In the genomic region with DNA sequence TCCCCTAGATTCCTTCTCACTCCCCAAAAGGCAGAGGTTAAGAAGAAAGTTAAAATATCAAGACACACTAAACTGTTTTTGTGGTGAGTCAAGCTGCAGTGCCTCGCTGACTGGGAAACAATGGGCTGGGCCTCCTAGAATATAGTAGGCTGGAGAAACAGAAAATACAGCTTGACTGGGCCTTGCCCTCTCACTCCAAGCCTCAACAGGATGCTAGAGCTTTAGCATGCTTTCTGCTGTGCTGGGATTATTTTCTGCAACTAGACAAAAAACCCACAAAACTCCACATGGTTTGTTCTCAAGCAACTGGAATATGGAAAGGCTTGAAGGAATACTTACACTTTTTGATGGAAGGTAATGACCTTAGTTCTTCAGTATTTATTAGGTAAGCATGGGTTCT, we compare ENCODE assay signal across 8 cellular contexts. TPM values are rescaled to one million over a fixed set of nuclear protein-coding genes. Genes with fewer than 3 reads are reported as not detected.
DNase-seq lines count a peak whose midpoint lies in the region; ATAC-seq, FAIRE-seq and TF ChIP-seq lines count a peak whose summit lies in the region.

No MANE protein-coding gene starts in this region.

- H3K4me3 ChIP-seq in IMR-90 (ENCODE audit: insufficient read depth, low read depth, low read length) (no peak overlapping the region), GM12878 (no peak overlapping the region), stomach (peak overlapping the region in 1 of 4 donors; percentile 10)

- H3K9ac ChIP-seq in IMR-90 (ENCODE audit: low read depth, low read length) (no peak overlapping the region), GM12878 (ENCODE audit: control insufficient read depth, insufficient read depth, low read length) (peak overlapping the region; percentile 48)

- no peak overlapping the region for H2BK15ac ChIP-seq in IMR-90 (ENCODE audit: low read depth, low read length)

- SMC1A ChIA-PET in GM12878 (lab: Charles Lee; ENCODE audit: uncharacterized antibody, unreplicated experiment): interaction anchor here (1.0 to 3.5 kb wide), 3 partner anchors 9 to 23 kb away, joined by 4 to 17 read pairs (median 12); no protein-coding TSS in a partner anchor

- H4K8ac ChIP-seq in IMR-90 (ENCODE audit: low read depth in 2 of 2, low read length in 2 of 2): peak overlapping the region in 1 of 2 experiments; percentile 12; a peak in 1 of 4 replicates

- H3K79me1 ChIP-seq in IMR-90 (ENCODE audit: low read depth in 1 of 2, low read length in 2 of 2): peaks cover 24 to 75% of the 10 kb centered on the region in 2 experiments

- ATAC-seq in IMR-90 (ENCODE audit: low read depth): peak; percentile 55
- ATAC-seq in GM12878: 0 out of 3 replicates have a peak, but pooled peaks have one; percentile 11
- no peak for ATAC-seq in HG03571 (IDR thresholded peaks at IDR 0.05; ENCODE audit: unreplicated experiment)

- TF ChIP-seq CTCF in IMR-90 (conservative IDR thresholded peaks at IDR 0.05; ENCODE audit: low read depth, low read length) (no peak), GM12878 (IDR thresholded peaks at IDR 0.05 in 2 of 3, conservative IDR thresholded peaks at IDR 0.05 in 1 of 3; ENCODE audit: control insufficient read depth in 2 of 3, extremely low read depth in 1 of 3, insufficient read depth in 1 of 3, low read depth in 3 of 3, low read length in 3 of 3) (no peak), stomach (IDR thresholded peaks at IDR 0.05) (no peak), GM20000 (IDR thresholded peaks at IDR 0.05; ENCODE audit: extremely low read depth, missing control alignments) (no peak)

- H3K18ac ChIP-seq in IMR-90 (ENCODE audit: low read depth, low read length): no peak overlapping the region

- peaks cover 39% of the 10 kb centered on the region for H3K79me2 ChIP-seq in GM12878 (ENCODE audit: control insufficient read depth, insufficient read depth, low read length)

- RAD21 ChIA-PET in GM12878 (lab: Charles Lee; ENCODE audit: unreplicated experiment): interaction anchor here (0.9 kb wide), 1 partner anchor 23 kb away, joined by 6 read pairs; no protein-coding TSS in a partner anchor

- H3K4me1 ChIP-seq in IMR-90 (ENCODE audit: control insufficient read depth, insufficient read depth, low read length) (peaks cover 43% of the 10 kb centered on the region), GM12878 (ENCODE audit: control insufficient read depth, insufficient read depth, low read length) (peaks cover 35% of the 10 kb centered on the region), stomach (peaks cover 92 to 100% (median 96%) of the 10 kb centered on the region in 4 donors)

- no peak overlapping the region for H3K56ac ChIP-seq in IMR-90 (ENCODE audit: extremely low read depth, insufficient read depth, low read length)

- no peak overlapping the region; the same call in 1 of the 2 replicates for H3K23ac ChIP-seq in IMR-90 (ENCODE audit: low read depth, low read length)

- H4K91ac ChIP-seq in IMR-90 (ENCODE audit: insufficient read depth, low read depth, low read length): no peak overlapping the region

- H2BK5ac ChIP-seq in IMR-90 (ENCODE audit: low read depth, low read length, poor library complexity, severe bottlenecking): peak overlapping the region; percentile 85

- peak; percentile 67 for DNase-seq in IMR-90
- DNase-seq in GM12878 (ENCODE audit: low read depth, low spot score): no peak
- peak; percentile 35 for DNase-seq in kidney glomerular epithelial cell (lab: John Stamatoyannopoulos, UW)
- no peak for DNase-seq in stomach
- DNase-seq in NCI-H2196 (lab: John Stamatoyannopoulos, UW; ENCODE audit: unreplicated experiment): no peak
- DNase-seq in GOT3 (lab: John Stamatoyannopoulos, UW): no peak
- DNase-seq in GM20000 (ENCODE audit: low spot score): no peak

- CTCF ChIA-PET in IMR-90 (lab: Yijun Ruan, JAX): interaction anchor here (0.6 to 1.8 kb wide), 2 partner anchors 10 to 34 kb away, joined by 3 to 9 read pairs; no protein-coding TSS in a partner anchor
- CTCF ChIA-PET in GM12878 (lab: Yijun Ruan, JAX): interaction anchor here (1.0 to 1.4 kb wide), 4 partner anchors 10 to 247 kb away, joined by 3 to 4 read pairs (median 4); no protein-coding TSS in a partner anchor

- no CpG with 5 or more reads among the region's 1 CpG for WGBS in IMR-90 (ENCODE audit: extremely low coverage in 2 of 2, insufficient read length in 1 of 2), 2 experiments
- 0% methylated on average over 1 of the region's 1 CpG for WGBS in GM12878 (ENCODE audit: insufficient coverage, insufficient replicate concordance, low lambda C conversion rate, missing lambda C conversion rate)
- WGBS in stomach, 5 donors: 13 to 24% (median 20%) methylated on average over 1 of the region's 1 CpG

- POLR2A ChIA-PET in IMR-90 (lab: Charles Lee; ENCODE audit: unreplicated experiment): interaction anchor here (0.6 kb wide), 1 partner anchor 28 kb away, joined by 4 read pairs; no protein-coding TSS in a partner anchor
- POLR2A ChIA-PET in GM12878 (lab: Charles Lee): interaction anchor here (2.4 kb wide), 1 partner anchor 9 kb away, joined by 13 read pairs; no protein-coding TSS in a partner anchor

- no peaks in the 10 kb centered on the region for H3K9me3 ChIP-seq in IMR-90 (ENCODE audit: control insufficient read depth, insufficient read depth, low read length)
- no peaks in the 10 kb centered on the region for H3K9me3 ChIP-seq in GM12878 (replicated peaks; ENCODE audit: control insufficient read depth, insufficient read depth, low read length)
- H3K9me3 ChIP-seq in stomach: no peaks in the 10 kb centered on the region

- H3K36me3 ChIP-seq in IMR-90 (ENCODE audit: control insufficient read depth, insufficient read depth, low read length) (peaks cover 1% of the 10 kb centered on the region; the same call in 1 of the 2 replicates), GM12878 (ENCODE audit: control insufficient read depth in 2 of 2, insufficient read depth in 2 of 2, low read length in 1 of 2) (no peaks in the 10 kb centered on the region; a peak in 1 of 4 replicates), stomach (no peaks in the 10 kb centered on the region)

- TF ChIP-seq POLR2A in IMR-90 (IDR thresholded peaks at IDR 0.05; ENCODE audit: low read depth, low read length) (no peak), GM12878 (IDR thresholded peaks at IDR 0.05; ENCODE audit: low read depth, low read length) (no peak), stomach (IDR thresholded peaks at IDR 0.05) (no peak)

- H3K27ac ChIP-seq in IMR-90 (ENCODE audit: insufficient read depth, low read length): peak overlapping the region; percentile 4; the same call in 1 of the 2 replicates
- peak overlapping the region; percentile 67; the same call in 1 of the 2 replicates for H3K27ac ChIP-seq in GM12878 (ENCODE audit: control insufficient read depth, insufficient read depth)
- peak overlapping the region; percentile 60 to 89 (median 86) for H3K27ac ChIP-seq in stomach

- peaks cover 83% of the 10 kb centered on the region for H4K20me1 ChIP-seq in IMR-90 (ENCODE audit: insufficient read depth, low read length)
- no peaks in the 10 kb centered on the region for H4K20me1 ChIP-seq in GM12878 (ENCODE audit: control insufficient read depth, insufficient read depth)

- H2AFZ ChIP-seq in IMR-90 (replicated peaks; ENCODE audit: low read length, poor library complexity): no peak overlapping the region
- no peak overlapping the region for H2AFZ ChIP-seq in GM12878 (ENCODE audit: control insufficient read depth, low read depth, low read length)

- no peak for TF ChIP-seq EP300 in GM12878 (IDR thresholded peaks at IDR 0.05; ENCODE audit: borderline replicate concordance in 1 of 2, control insufficient read depth in 1 of 2, low read depth in 2 of 2, low read length in 2 of 2)
- TF ChIP-seq EP300 in stomach (IDR thresholded peaks at IDR 0.05): no peak

- H3K9me1 ChIP-seq in IMR-90 (ENCODE audit: insufficient read depth, low read length): peaks cover 41% of the 10 kb centered on the region

- H2AK5ac ChIP-seq in IMR-90 (ENCODE audit: low read depth, low read length): no peak overlapping the region

- BruUV-seq in IMR-90 (replicated peaks; lab: Mats Ljungman, UMichigan): no TSS peak
- no TSS peak for BruUV-seq in GM12878 (replicated peaks; lab: Mats Ljungman, UMichigan)

- peak overlapping the region; percentile 27; the same call in 1 of the 2 replicates for H3K4me2 ChIP-seq in IMR-90 (ENCODE audit: low read depth, low read length)
- peak overlapping the region; percentile 66 for H3K4me2 ChIP-seq in GM12878 (ENCODE audit: control insufficient read depth, insufficient read depth)

- H3K27me3 ChIP-seq in IMR-90 (ENCODE audit: control insufficient read depth, insufficient read depth, low read length) (no peaks in the 10 kb centered on the region), GM12878 (replicated peaks in 1 of 2; ENCODE audit: control insufficient read depth in 2 of 2, insufficient read depth in 2 of 2, low read length in 1 of 2) (no peaks in the 10 kb centered on the region; a peak in 1 of 4 replicates), stomach (no peaks in the 10 kb centered on the region)

- peak overlapping the region; percentile 29; the same call in 1 of the 2 replicates for H2BK120ac ChIP-seq in IMR-90 (ENCODE audit: low read depth, low read length)

- TF ChIP-seq RAD21 in IMR-90 (IDR thresholded peaks at IDR 0.05; ENCODE audit: low read length) (no peak), GM12878 (IDR thresholded peaks at IDR 0.05; ENCODE audit: insufficient read depth, low read depth, low read length) (no peak)

- no peak for FAIRE-seq in GM12878 (lab: Jason Lieb, UNC)

- no peak overlapping the region for H4K5ac ChIP-seq in IMR-90 (ENCODE audit: low read depth, low read length)

- no peak overlapping the region for H2BK20ac ChIP-seq in IMR-90 (ENCODE audit: low read depth, low read length)

- H3K4ac ChIP-seq in IMR-90 (ENCODE audit: low read depth, low read length): peak overlapping the region; percentile 42; the same call in 1 of the 2 replicates

- intact Hi-C loops in IMR-90 (cut with micrococcal nuclease): no loop called here
- intact Hi-C loops in GM12878 (cut with micrococcal nuclease; ENCODE audit: unreplicated experiment): no loop called here
- intact Hi-C loops in stomach (cut with DNase I; ENCODE audit: low total_unique reads): no loop called here

- H2AK9ac ChIP-seq in IMR-90 (replicated peaks; ENCODE audit: low read depth, low read length, poor library complexity): no peak overlapping the region

- no peak overlapping the region for H3K14ac ChIP-seq in IMR-90 (replicated peaks; ENCODE audit: low read depth, low read length)

- in situ Hi-C loops in IMR-90 (cut with MboI; ENCODE audit: low sequenced_read_pairs): no loop called here
- in situ Hi-C loops in GM12878 (cut with MboI): no loop called here

- dilution Hi-C loops in IMR-90 (cut with HindIII; ENCODE audit: low sequenced_read_pairs, unreplicated experiment): no loop called here

RNA-seq across cellular contexts. Expression of a gene that starts 27.9 kb away (rescaled TPM):
- total RNA-seq in IMR-90 (2012; rRNA removed): 35.3 and 38.7 TPM in 2 replicates
- polyA plus RNA-seq in IMR-90 (2012; rRNA removed): 17.5 and 19.1 TPM in 2 replicates
- polyA plus RNA-seq in IMR-90 (2012; cell fraction: cytosol; rRNA removed): 12.9 and 22.4 TPM in 2 replicates
- polyA plus RNA-seq in IMR-90 (2012; cell fraction: nucleus; rRNA removed; ENCODE audit: low replicate concordance): 13.2 and 15.6 TPM in 2 replicates
- 5.3 and 5.6 TPM in 2 replicates for total RNA-seq in GM12878 (2013; cell fraction: nucleolus; rRNA removed)
- 1.4 and 1.7 TPM in 2 replicates for total RNA-seq in GM12878 (2014; rRNA removed)
- total RNA-seq in GM12878 (2014; rRNA removed; fragmentation: Illumina TruSeq; extraction: Trizol): 1.5 and 1.6 TPM in 2 replicates
- total RNA-seq in GM12878 (2021): 2.8 and 3.6 TPM in 2 replicates
- polyA plus RNA-seq in GM12878 (2011; ENCODE audit: low read depth): 3.4 TPM
- polyA plus RNA-seq in GM12878 (2011; rRNA removed): 3.3 and 4.5 TPM in 2 replicates
- polyA plus RNA-seq in GM12878 (2011; cell fraction: cytosol; rRNA removed): 4.3 and 4.6 TPM in 2 replicates
- polyA plus RNA-seq in GM12878 (2011; cell fraction: nucleus; rRNA removed): 2.6 and 4.3 TPM in 2 replicates
- polyA plus RNA-seq in GM12878 (2012): 3.7 and 4.3 TPM in 2 replicates
- 2.2 and 2.3 TPM in 2 replicates for polyA plus RNA-seq in GM12878 (2014; fragmentation: Illumina TruSeq; extraction: Trizol)
- under 1 TPM; 0.82 to 0.84 TPM for polyA plus RNA-seq in GM12878 (2014; fragmentation: Nextera tagmentation; extraction: Ambion mirVana)
- 1.3 and 1.4 TPM in 2 replicates for polyA plus RNA-seq in GM12878 (2014; rRNA removed)
- polyA plus RNA-seq in GM12878 (2016; fragmentation: Nextera tagmentation; extraction: Ambion mirVana): 1 to 10 TPM; 1.7 to 2.5 TPM
- polyA minus RNA-seq in GM12878 (2011; rRNA and poly(A)+ RNA removed): 21.5 and 25.2 TPM in 2 replicates
- 4.8 and 6.5 TPM in 2 replicates for polyA minus RNA-seq in GM12878 (2011; cell fraction: cytosol; rRNA and poly(A)+ RNA removed)
- polyA minus RNA-seq in GM12878 (2011; cell fraction: nucleus; rRNA and poly(A)+ RNA removed): 5.9 and 9.6 TPM in 2 replicates
- total RNA-seq in stomach: 10 to 100 TPM; 33.3 to 89.8 (median 78.6) TPM
- polyA plus RNA-seq in stomach: 10 to 100 TPM; 13.0 to 21.2 (median 14.4) TPM

Comparison
In these comparisons a context has a peak if more than half of its experiments do, and no peak if none do; other contexts are left out.
1. DNase-seq: peak in IMR-90 (single experiment) and kidney glomerular epithelial cell (single experiment); none in GM12878 (single experiment), stomach (single experiment), NCI-H2196 (single experiment), GOT3 (single experiment) and GM20000 (single experiment).
2. H3K27ac ChIP-seq: peak in every context shown above with its lines; median percentile 86 in stomach; 67 in GM12878; 4 in IMR-90.